In the genomic region with DNA sequence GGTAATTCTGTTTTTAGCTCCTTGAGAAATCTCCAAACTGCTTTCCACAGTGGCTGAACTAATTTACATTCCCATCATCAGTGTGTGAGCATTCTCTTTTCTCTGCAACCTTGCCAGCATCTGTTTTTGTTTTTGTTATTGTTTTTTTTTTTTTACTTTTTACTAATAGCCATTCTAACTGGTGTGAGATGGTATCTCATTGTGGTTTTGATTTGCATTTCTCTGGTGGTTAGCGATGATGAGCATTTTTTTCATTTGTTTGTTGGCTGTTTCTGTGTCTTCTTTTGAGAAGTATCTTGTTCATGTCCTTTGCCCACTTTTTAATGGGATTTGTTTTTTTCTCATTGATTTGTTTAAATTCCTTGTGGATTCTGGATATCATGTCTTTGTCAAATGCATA, we compare ENCODE assay signal across 9 cellular contexts.
"Had no signal": no experiment of that assay in that cellular context is flagged by ENCODE, and none has a peak within 500 bp of the region (broad histone marks: within the 10 kb centered on the region; RNA-seq: fewer than 3 reads in every experiment).

No MANE protein-coding gene starts in this region.

- ATAC-seq: HCT116, K562 had no signal

- H3K4me1 ChIP-seq: HAP-1 had no signal

- H3K4me3 ChIP-seq: HAP-1, K562 had no signal

- H3K9me3 Mint-ChIP-seq: HFFc6 had no signal

- FAIRE-seq: HTR-8/SVneo, K562 had no signal

- DNase-seq: GOT3, H7, HFFc6, IMR-90, KG1 had no signal

- H3K27ac Mint-ChIP-seq: HFFc6 had no signal

- H3K36me3 ChIP-seq: HAP-1 had no signal

- H3K4me3 Mint-ChIP-seq: HFFc6 had no signal

- H3K9me3 ChIP-seq: HAP-1 had no signal
